8 cellular contexts compared by ENCODE assay signal in the genomic region with DNA sequence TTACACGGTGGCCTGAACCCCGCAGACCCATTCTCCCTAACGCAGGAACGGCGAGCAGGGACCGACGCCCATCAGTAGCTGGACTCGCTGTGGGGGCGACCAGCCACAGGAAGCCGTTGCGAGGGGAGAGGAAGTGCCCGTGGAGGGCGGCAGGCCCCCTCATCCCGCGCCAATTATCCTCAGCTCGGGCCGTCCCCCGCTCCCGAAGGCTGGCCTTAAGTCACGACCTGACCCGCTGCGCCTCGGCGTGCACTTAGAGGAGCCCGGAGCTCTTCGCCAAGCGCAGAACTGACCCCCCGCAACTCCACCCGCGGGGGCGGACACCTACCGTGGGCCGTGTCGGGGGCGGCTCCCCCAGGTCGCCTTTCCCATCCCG. TPM values are rescaled to one million over a fixed set of nuclear protein-coding genes. Genes with fewer than 3 reads are reported as not detected.
DNase-seq lines count a peak whose midpoint lies in the region; ATAC-seq and TF ChIP-seq lines count a peak whose summit lies in the region.

No MANE protein-coding gene starts in this region.

- H3K4me3 ChIP-seq in BE2C (ENCODE audit: low read depth, low read length) = peak overlapping the region; percentile 92
- H3K4me3 ChIP-seq in Loucy (ENCODE audit: low read length, poor library complexity, severe bottlenecking) = peak overlapping the region; percentile 91
- peak overlapping the region; percentile 89 to 92 for H3K4me3 ChIP-seq in duodenal mucosa (ENCODE audit: low read depth in 1 of 2, low read length in 2 of 2)

- H3K27me3 ChIP-seq in BE2C (no peaks in the 10 kb centered on the region), Loucy (ENCODE audit: insufficient read depth, low read length, poor library complexity, severe bottlenecking) (no peaks in the 10 kb centered on the region), duodenal mucosa (ENCODE audit: control insufficient read depth in 1 of 2, insufficient read depth in 2 of 2, low read length in 2 of 2) (no peaks in the 10 kb centered on the region)

- no peaks in the 10 kb centered on the region for H3K27me3 Mint-ChIP-seq in naive B cell

- ATAC-seq in GM21360 (IDR thresholded peaks at IDR 0.05; ENCODE audit: unreplicated experiment) = peak; percentile 20
- peak; percentile 10 to 11 for ATAC-seq in naive B cell (ENCODE audit: low read depth in 2 of 2)

- no peaks in the 10 kb centered on the region for H3K9me3 ChIP-seq in BE2C
- no peaks in the 10 kb centered on the region for H3K9me3 ChIP-seq in Loucy (ENCODE audit: insufficient read depth, low read depth, low read length)
- H3K9me3 ChIP-seq in duodenal mucosa (ENCODE audit: control insufficient read depth in 1 of 2, low read length in 2 of 2) = no peaks in the 10 kb centered on the region

- H3K9ac ChIP-seq in Loucy (ENCODE audit: low read depth, low read length, poor library complexity, severe bottlenecking) = peak overlapping the region; percentile 91
- H3K9ac ChIP-seq in duodenal mucosa (ENCODE audit: low read depth in 1 of 2, low read length in 2 of 2) = peak overlapping the region; percentile 83 to 85

- H2AFZ ChIP-seq in Loucy (ENCODE audit: low read length) = peak overlapping the region; percentile 77

- TF ChIP-seq CTCF in BE2C (IDR thresholded peaks at IDR 0.05; ENCODE audit: low read depth, low read length) (no peak), Loucy (conservative IDR thresholded peaks at IDR 0.05; ENCODE audit: low read length) (no peak)

- H3K27ac Mint-ChIP-seq in naive B cell = peak overlapping the region in 3 of 6 donors; percentile 44 to 92 (median 92)

- no peaks in the 10 kb centered on the region for H3K9me3 Mint-ChIP-seq in naive B cell

- peaks cover 31 to 49% (median 31%) of the 10 kb centered on the region in 3 donors for H3K4me1 Mint-ChIP-seq in naive B cell

- H3K36me3 ChIP-seq in BE2C = peaks cover 25% of the 10 kb centered on the region
- H3K36me3 ChIP-seq in Loucy (ENCODE audit: insufficient read depth, low read length) = peaks cover 15% of the 10 kb centered on the region; the same call in 1 of the 2 replicates
- peaks cover 23 to 31% of the 10 kb centered on the region in 2 donors for H3K36me3 ChIP-seq in duodenal mucosa (ENCODE audit: control insufficient read depth in 1 of 2, insufficient read depth in 2 of 2, low read length in 2 of 2)

- H4K20me1 ChIP-seq in Loucy (ENCODE audit: insufficient read depth, low read length, poor library complexity, severe bottlenecking) = peaks cover 20% of the 10 kb centered on the region

- no peaks in the 10 kb centered on the region for H3F3A ChIP-seq in Loucy (ENCODE audit: low read depth)

- H3K4me1 ChIP-seq in BE2C (no peaks in the 10 kb centered on the region), Loucy (ENCODE audit: insufficient read depth, low read length, poor library complexity, severe bottlenecking) (peaks cover 15% of the 10 kb centered on the region), duodenal mucosa (ENCODE audit: control insufficient read depth in 1 of 2, insufficient read depth in 2 of 2, low read length in 2 of 2) (peaks cover 14 to 23% of the 10 kb centered on the region in 2 donors)

- peak overlapping the region; percentile 32 for H3K27ac ChIP-seq in duodenal mucosa (ENCODE audit: low read depth, low read length)

- peaks cover 75% of the 10 kb centered on the region for H3K79me2 ChIP-seq in Loucy (ENCODE audit: insufficient read depth, low read length)

- H3K9me2 ChIP-seq in Loucy (replicated peaks; ENCODE audit: low read depth, low read length) = no peaks in the 10 kb centered on the region

- no peak for DNase-seq in BE2C
- no peak for DNase-seq in naive B cell
- no peak for DNase-seq in NCI-H2196 (lab: John Stamatoyannopoulos, UW; ENCODE audit: unreplicated experiment)
- no peak for DNase-seq in GDM1 (lab: John Stamatoyannopoulos, UW)
- DNase-seq in NCI-H2081 treated with DMSO at 0.1 percent for 48 hours (lab: John Stamatoyannopoulos, UW) = no peak

- H3K4me2 ChIP-seq in Loucy (ENCODE audit: low read depth, low read length, poor library complexity, severe bottlenecking) = peak overlapping the region; percentile 86

- H3K36me3 Mint-ChIP-seq in naive B cell = peaks cover 0 to 7% of the 10 kb centered on the region in 2 donors

- peak overlapping the region; percentile 90 to 99 (median 97) for H3K4me3 Mint-ChIP-seq in naive B cell

RNA-seq across cellular contexts. Expression of gene ARL16, which starts 0.4 kb away (rescaled TPM):
- 101 TPM for polyA plus RNA-seq in BE2C (2012; ENCODE audit: insufficient read depth, insufficient read length, low read depth)
- 100 to 1,000 TPM in 1 of 6 donors, 10 to 100 TPM in 5; 32.8 to 101 (median 37.6) TPM for polyA plus RNA-seq in naive B cell (ENCODE audit: low read depth in 6 of 6)

RNA-seq across cellular contexts. Expression of gene HGS, which starts 0.6 kb away (rescaled TPM):
- 393 TPM for polyA plus RNA-seq in BE2C (2012; ENCODE audit: insufficient read depth, insufficient read length, low read depth)
- polyA plus RNA-seq in naive B cell (ENCODE audit: low read depth in 6 of 6) = 10 to 100 TPM; 11.3 to 47.6 (median 21.7) TPM

RNA-seq across cellular contexts. Expression of gene CCDC137, which starts 16.7 kb away (rescaled TPM):
- 66.0 TPM for polyA plus RNA-seq in BE2C (2012; ENCODE audit: insufficient read depth, insufficient read length, low read depth)
- polyA plus RNA-seq in naive B cell (ENCODE audit: low read depth in 6 of 6) = 10 to 100 TPM in 4 of 6 donors, 1 to 10 TPM in 2; 3.2 to 29.4 (median 12.3) TPM

RNA-seq across cellular contexts. Expression of gene OXLD1, which starts 16.8 kb away (rescaled TPM):
- polyA plus RNA-seq in BE2C (2012; ENCODE audit: insufficient read depth, insufficient read length, low read depth) = 202 TPM
- polyA plus RNA-seq in naive B cell (ENCODE audit: low read depth in 6 of 6) = 10 to 100 TPM; 63.9 to 77.5 (median 69.6) TPM

RNA-seq across cellular contexts. Expression of gene MRPL12, which starts 20.0 kb away (rescaled TPM):
- polyA plus RNA-seq in BE2C (2012; ENCODE audit: insufficient read depth, insufficient read length, low read depth) = 451 TPM
- polyA plus RNA-seq in naive B cell (ENCODE audit: low read depth in 6 of 6) = 10 to 100 TPM; 33.7 to 51.6 (median 42.3) TPM
